9 cellular contexts compared by ENCODE assay signal in the genomic region with DNA sequence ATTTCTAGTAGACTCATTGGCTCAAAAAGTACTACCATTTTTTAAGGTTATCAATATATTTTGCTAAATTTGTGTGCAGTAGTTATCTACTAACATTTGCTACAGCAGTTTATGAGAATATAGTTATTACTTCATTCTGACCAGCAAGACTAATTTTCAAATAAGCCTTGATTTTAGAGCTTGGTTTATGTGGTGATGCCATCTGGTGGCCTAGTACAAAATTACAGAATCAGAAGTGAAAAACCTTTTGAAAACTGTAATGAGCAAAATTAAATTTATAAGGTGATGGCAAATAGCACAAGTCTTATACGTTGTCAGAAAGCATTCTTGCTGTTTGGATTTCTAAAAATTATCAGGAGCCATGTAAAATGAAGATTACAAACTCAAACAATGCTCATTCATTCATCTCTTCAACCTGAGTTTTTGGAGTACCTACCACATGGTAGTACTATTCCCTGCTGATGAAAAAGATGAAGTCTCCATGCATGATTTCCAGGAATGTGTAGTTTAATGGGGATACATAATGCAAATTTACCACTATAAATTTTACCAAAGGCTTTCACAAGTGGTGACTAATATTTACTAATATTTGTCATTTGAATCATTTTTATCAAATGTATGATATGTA. TPM values are rescaled to one million over a fixed set of nuclear protein-coding genes. Genes with fewer than 3 reads are reported as not detected.
A peak's percentile ranks its signal among the peaks of the same experiment; 100 is the strongest.
DNase-seq lines count a peak whose midpoint lies in the region; ATAC-seq, FAIRE-seq and TF ChIP-seq lines count a peak whose summit lies in the region.
"Had no signal": no experiment of that assay in that cellular context is flagged by ENCODE, and none has a peak within 500 bp of the region (broad histone marks: within the 10 kb centered on the region; RNA-seq: fewer than 3 reads in every experiment).

No MANE protein-coding gene starts in this region.

- H3K4me2 ChIP-seq in A549 (no peak overlapping the region), keratinocyte (ENCODE audit: control insufficient read depth, extremely low read depth, insufficient read depth, low read depth, low read length) (no peak overlapping the region)

- 0 out of 3 replicates have a peak, but pooled peaks cover 3% of the 10 kb centered on the region for H3K4me1 ChIP-seq in A549
- H3K4me1 ChIP-seq in adrenal gland (replicated peaks in 1 of 2), result no peaks in the 10 kb centered on the region
- no peaks in the 10 kb centered on the region for H3K4me1 ChIP-seq in keratinocyte (ENCODE audit: control insufficient read depth, extremely low read depth, insufficient read depth, low read length)
- H3K4me1 ChIP-seq in thoracic aorta (ENCODE audit: control insufficient read depth in 1 of 2, low read depth in 2 of 2), result no peaks in the 10 kb centered on the region

- H3K9me3 ChIP-seq in A549 (no peaks in the 10 kb centered on the region), adrenal gland (replicated peaks in 1 of 3) (no peaks in the 10 kb centered on the region), keratinocyte (ENCODE audit: control insufficient read depth, low read depth, low read length) (no peaks in the 10 kb centered on the region), thoracic aorta (no peaks in the 10 kb centered on the region)

- TF ChIP-seq CTCF in A549 (IDR thresholded peaks at IDR 0.05) (peak; percentile 92), adrenal gland (IDR thresholded peaks at IDR 0.05) (peak; percentile 44 to 83 (median 72)), keratinocyte (optimal IDR thresholded peaks at IDR 0.05 in 1 of 3, IDR thresholded peaks at IDR 0.05 in 1 of 3, conservative IDR thresholded peaks at IDR 0.05 in 1 of 3; ENCODE audit: extremely low read depth in 1 of 3, insufficient read depth in 2 of 3, low read length in 3 of 3) (peak in 2 of 3 experiments; percentile 24 to 42), thoracic aorta (IDR thresholded peaks at IDR 0.05) (peak; percentile 59)

- DNase-seq in A549 (ENCODE audit: low read depth in 1 of 2, low spot score in 1 of 2) (peak; percentile 13 to 53), EH (ENCODE audit: low read depth) (peak; percentile 51), NCI-H146 (lab: John Stamatoyannopoulos, UW) (peak; percentile 65), adrenal gland (peak in 2 of 7 donors; percentile 18 to 24), keratinocyte (ENCODE audit: low read depth, low spot score) (no peak), thoracic aorta (ENCODE audit: low spot score) (no peak), NCI-H2107 treated with DMSO at 0.1 percent for 48 hours (lab: John Stamatoyannopoulos, UW; ENCODE audit: unreplicated experiment) (no peak)
- DNase-seq in activated CD4-positive, CD25-positive, alpha-beta regulatory T cell treated with anti-CD3 and anti-CD28 coated beads, Interleukin-2, amount 50 U/mL, for 72 hours, result no peak

- ATAC-seq in A549 (0 out of 6 replicates have a peak, but pooled peaks of 1 of the 2 experiments have one; percentile 33), thoracic aorta (ENCODE audit: insufficient number of reproducible peaks, low FRiP score, low read depth) (no peak)

- TF ChIP-seq RAD21 in A549 (conservative IDR thresholded peaks at IDR 0.05 in 1 of 2, IDR thresholded peaks at IDR 0.05 in 1 of 2), result peak; percentile 89 to 91

- no peak for TF ChIP-seq EP300 in A549 (IDR thresholded peaks at IDR 0.05)

- dilution Hi-C loops in keratinocyte (cut with MboI; ENCODE audit: extremely low pct_ligation_motif_present, low sequenced_read_pairs), result no loop called here

- H3K9me1 ChIP-seq in keratinocyte (ENCODE audit: control insufficient read depth, extremely low read depth, insufficient read depth, low read length), result no peaks in the 10 kb centered on the region

- H2AFZ ChIP-seq in keratinocyte (ENCODE audit: control insufficient read depth, low read length), result no peak overlapping the region

- H3K4me3 ChIP-seq in A549 (no peak overlapping the region), adrenal gland (no peak overlapping the region), keratinocyte (ENCODE audit: control insufficient read depth in 2 of 3, extremely low read depth in 1 of 3, insufficient read depth in 2 of 3, low read depth in 1 of 3, low read length in 3 of 3) (no peak overlapping the region), thoracic aorta (no peak overlapping the region)

- H3K9ac ChIP-seq in keratinocyte (ENCODE audit: control insufficient read depth, extremely low read depth, insufficient read depth, low read length), result no peak overlapping the region

- CTCF ChIA-PET in A549 (lab: Yijun Ruan, JAX), result interaction anchor here (0.7 to 3.9 kb wide), 12 partner anchors 8 to 423 kb away, joined by 3 to 26 read pairs (median 4); no protein-coding TSS in a partner anchor

- FAIRE-seq in A549 (lab: Jason Lieb, UNC) (peak; percentile 99), keratinocyte (lab: Jason Lieb, UNC) (peak; percentile 74)

- H3K27ac ChIP-seq in A549 (no peak overlapping the region), adrenal gland (no peak overlapping the region), keratinocyte (ENCODE audit: control insufficient read depth, insufficient read depth, low read length) (no peak overlapping the region), thoracic aorta (no peak overlapping the region)
- H3K27ac ChIP-seq: epithelial cell of prostate had no signal

- no peaks in the 10 kb centered on the region for H4K20me1 ChIP-seq in keratinocyte (ENCODE audit: control insufficient read depth, extremely low read depth, insufficient read depth, low read length)

- H3K27me3 ChIP-seq in adrenal gland (peaks cover 5% of the 10 kb centered on the region), keratinocyte (ENCODE audit: control insufficient read depth, extremely low read depth, insufficient read depth, low read length) (no peaks in the 10 kb centered on the region), thoracic aorta (replicated peaks; ENCODE audit: insufficient read depth) (no peaks in the 10 kb centered on the region)

- 2% methylated on average over 1 of the region's 1 CpG for WGBS in A549 (ENCODE audit: missing lambda C conversion rate)
- 0% methylated on average over 1 of the region's 1 CpG for WGBS in adrenal gland, 4 donors

- no peak for TF ChIP-seq POLR2A in A549 (IDR thresholded peaks at IDR 0.05; ENCODE audit: low read length)
- TF ChIP-seq POLR2A in adrenal gland (IDR thresholded peaks at IDR 0.05), result no peak

- H3K79me2 ChIP-seq in keratinocyte (ENCODE audit: control insufficient read depth, insufficient read depth, low read length), result no peaks in the 10 kb centered on the region

- intact Hi-C loops in adrenal gland (cut with DNase I), result loop anchor here (5.0 to 10.0 kb wide), 4 partner anchors 228 to 330 kb away; no protein-coding TSS in a partner anchor

- POLR2A ChIA-PET in A549 (lab: Yijun Ruan, JAX), result interaction anchor here (1.3 kb wide), 1 partner anchor 196 kb away, joined by 3 read pairs; no protein-coding TSS in a partner anchor

- H3K36me3 ChIP-seq in adrenal gland (replicated peaks in 1 of 2), result no peaks in the 10 kb centered on the region
- H3K36me3 ChIP-seq in keratinocyte (ENCODE audit: control insufficient read depth in 2 of 2, extremely low read depth in 1 of 2, insufficient read depth in 2 of 2, low read length in 2 of 2), result no peaks in the 10 kb centered on the region
- no peaks in the 10 kb centered on the region for H3K36me3 ChIP-seq in thoracic aorta

TF ChIP-seq in A549, 52 proteins besides CTCF, POLR2A, EP300 and RAD21 (continues in another document):
- TF ChIP-seq ESRRA (IDR thresholded peaks at IDR 0.05; ENCODE audit: borderline replicate concordance, low read length) (no peak), HOXB5 (CRISPR knock-in tag; IDR thresholded peaks at IDR 0.05) (no peak), SMC3 (IDR thresholded peaks at IDR 0.05) (peak; percentile 96)

RNA-seq across cellular contexts. Expression of gene MAGOHB, which starts 51.0 kb away (rescaled TPM):
- polyA plus RNA-seq in A549 (2011; rRNA removed) (43.1 and 90.5 TPM in 2 replicates), A549 (2017; fragmentation: RNase III; extraction: RNeasy Plus Mini Kit Qiagen cat#74134 plus additional on column Dnase treatment) (83.4 to 93.3 TPM (median 83.5 TPM) in 3 replicates), adrenal gland (10 to 100 TPM; 20.7 to 38.7 (median 30.0) TPM), keratinocyte (13.3 to 34.2 TPM (median 23.1 TPM) in 3 replicates)
- polyA plus RNA-seq in A549 (2012; cell fraction: cytosol; rRNA removed), result 24.9 and 35.7 TPM in 2 replicates
- polyA plus RNA-seq in A549 (2012; cell fraction: nucleus; rRNA removed), result 4.6 and 7.8 TPM in 2 replicates
- polyA minus RNA-seq in A549 (2011; rRNA and poly(A)+ RNA removed), result 11.9 and 17.9 TPM in 2 replicates
- total RNA-seq in adrenal gland (10 to 100 TPM in 7 of 8 donors, 1 to 10 TPM in 1; 4.4 to 23.3 (median 16.7) TPM), thoracic aorta (10 to 100 TPM in 1 of 2 donors, 1 to 10 TPM in 1; 8.2 to 25.3 TPM)
- polyA plus RNA-seq in keratinocyte (2011; ENCODE audit: low read depth), result 15.9 TPM
- 7.8 and 14.2 TPM in 2 replicates for polyA plus RNA-seq in keratinocyte (2011; cell fraction: cytosol; rRNA removed)
- 5.7 and 12.0 TPM in 2 replicates for polyA plus RNA-seq in keratinocyte (2011; cell fraction: nucleus; rRNA removed)
- polyA plus RNA-seq in keratinocyte (2012; ENCODE audit: low replicate concordance), result 8.1 and 39.3 TPM in 2 replicates
- polyA minus RNA-seq in keratinocyte, result 2.8 to 20.0 TPM (median 3.1 TPM) in 3 replicates
- 5.2 TPM for polyA minus RNA-seq in keratinocyte (2011; cell fraction: cytosol; rRNA and poly(A)+ RNA removed)
- polyA minus RNA-seq in keratinocyte (2011; cell fraction: nucleus; rRNA and poly(A)+ RNA removed), result 3.6 and 9.3 TPM in 2 replicates

RNA-seq across cellular contexts. Expression of gene EIF2S3B, which starts 56.7 kb away (rescaled TPM):
- polyA plus RNA-seq in A549 (2011; rRNA removed) (0.93 and 1.9 TPM in 2 replicates), A549 (2017; fragmentation: RNase III; extraction: RNeasy Plus Mini Kit Qiagen cat#74134 plus additional on column Dnase treatment) (1.1 to 2.0 TPM (median 1.4 TPM) in 3 replicates), adrenal gland (under 1 TPM; 0.10 to 0.59 (median 0.56) TPM), keratinocyte (0.42 to 0.66 TPM (median 0.52 TPM) in 3 replicates)
- 0.04 and 0.15 TPM in 2 replicates for polyA plus RNA-seq in A549 (2012; cell fraction: cytosol; rRNA removed)
- polyA plus RNA-seq in A549 (2012; cell fraction: nucleus; rRNA removed), result 0.07 TPM in 1 of 2 replicates, not detected in the other
- 0.68 TPM in 1 of 2 replicates, not detected in the other for polyA minus RNA-seq in A549 (2011; rRNA and poly(A)+ RNA removed)
- total RNA-seq in adrenal gland (1 to 10 TPM in 2 of 8 donors, under 1 TPM in 5, not detected in 1; 0.25 to 2.6 (median 0.60) TPM), thoracic aorta (under 1 TPM in 1 of 2 donors, not detected in 1; 0.56 TPM)
- 0.39 TPM for polyA plus RNA-seq in keratinocyte (2011; ENCODE audit: low read depth)
- polyA plus RNA-seq in keratinocyte (2011; cell fraction: cytosol; rRNA removed), result 0.95 and 2.2 TPM in 2 replicates
- polyA plus RNA-seq in keratinocyte (2011; cell fraction: nucleus; rRNA removed), result 1.1 and 1.5 TPM in 2 replicates
- 0.93 and 2.8 TPM in 2 replicates for polyA plus RNA-seq in keratinocyte (2012; ENCODE audit: low replicate concordance)
- polyA minus RNA-seq in keratinocyte, result 1.5 to 2.2 TPM in 2 of 3 replicates, not detected in the other
- not detected for polyA minus RNA-seq in keratinocyte (2011; cell fraction: cytosol; rRNA and poly(A)+ RNA removed)
- polyA minus RNA-seq in keratinocyte (2011; cell fraction: nucleus; rRNA and poly(A)+ RNA removed), result not detected in 2 replicates

Comparison
In these comparisons a context has a peak if more than half of its experiments do, and no peak if none do; other contexts are left out.
1. DNase-seq: peak in A549 (2 of 2), EH (single experiment) and NCI-H146 (single experiment); none in keratinocyte (single experiment), thoracic aorta (single experiment), NCI-H2107 treated with DMSO at 0.1 percent for 48 hours (single experiment) and activated CD4-positive, CD25-positive, alpha-beta regulatory T cell treated with anti-CD3 and anti-CD28 coated beads, Interleukin-2, amount 50 U/mL, for 72 hours (single experiment).
2. CTCF ChIP-seq: peak in every context shown above with its lines; median percentile 92 in A549; 72 in adrenal gland; 59 in thoracic aorta; 33 in keratinocyte.